ENCODE assay signal across 8 cellular contexts in genomic region chr14:72925171-72925759, GRCh38. TPM values are rescaled to one million over a fixed set of nuclear protein-coding genes. Genes with fewer than 3 reads are reported as not detected.
A peak's percentile ranks its signal among the peaks of the same experiment; 100 is the strongest.
DNase-seq lines count a peak whose midpoint lies in the region; ATAC-seq lines count a peak whose summit lies in the region.

No MANE protein-coding gene starts in this region.

- H3K9ac ChIP-seq in stomach smooth muscle (ENCODE audit: low read length in 2 of 2): peak overlapping the region; percentile 54 to 71

- peak overlapping the region; percentile 87 for H3K4me3 Mint-ChIP-seq in activated CD4-positive, alpha-beta T cell treated with anti-CD3 and anti-CD28 coated beads, Interleukin-2, amount 10 ng/mL, durations not matched to agents 24 days and 14 days
- H3K4me3 Mint-ChIP-seq in activated T-helper 1 cell treated with anti-CD3 and anti-CD28 coated beads, Interleukin-12 subunit alpha, Interleukin-12 subunit beta, Interleukin-2, Interleukin-4 antibody, amounts not matched to agents 30 ng/mL and 10 ng/mL and 1 ng/mL, durations not matched to agents 14 hours and 24 hours and 36 hours: peak overlapping the region; percentile 90
- H3K4me3 Mint-ChIP-seq in immature natural killer cell: peak overlapping the region; percentile 90 to 97 (median 95)

- peaks cover 2% of the 10 kb centered on the region for H3K36me3 Mint-ChIP-seq in activated CD4-positive, alpha-beta T cell treated with anti-CD3 and anti-CD28 coated beads, Interleukin-2, amount 10 ng/mL, durations not matched to agents 24 days and 14 days (ENCODE audit: low read depth)
- H3K36me3 Mint-ChIP-seq in activated T-helper 1 cell treated with anti-CD3 and anti-CD28 coated beads, Interleukin-12 subunit alpha, Interleukin-12 subunit beta, Interleukin-2, Interleukin-4 antibody, amounts not matched to agents 30 ng/mL and 10 ng/mL and 1 ng/mL, durations not matched to agents 14 hours and 24 hours and 36 hours (ENCODE audit: low read depth): no peaks in the 10 kb centered on the region
- H3K36me3 Mint-ChIP-seq in immature natural killer cell: no peaks in the 10 kb centered on the region

- H3K27ac Mint-ChIP-seq in activated CD4-positive, alpha-beta T cell treated with anti-CD3 and anti-CD28 coated beads, Interleukin-2, amount 10 ng/mL, durations not matched to agents 24 days and 14 days: peak overlapping the region; percentile 39
- H3K27ac Mint-ChIP-seq in activated T-helper 1 cell treated with anti-CD3 and anti-CD28 coated beads, Interleukin-12 subunit alpha, Interleukin-12 subunit beta, Interleukin-2, Interleukin-4 antibody, amounts not matched to agents 30 ng/mL and 10 ng/mL and 1 ng/mL, durations not matched to agents 14 hours and 24 hours and 36 hours: no peak overlapping the region
- H3K27ac Mint-ChIP-seq in immature natural killer cell: peak overlapping the region; percentile 3 to 96 (median 66)

- ATAC-seq in HG02973 (IDR thresholded peaks at IDR 0.05; ENCODE audit: unreplicated experiment): no peak

- H3K4me1 Mint-ChIP-seq in activated CD4-positive, alpha-beta T cell treated with anti-CD3 and anti-CD28 coated beads, Interleukin-2, amount 10 ng/mL, durations not matched to agents 24 days and 14 days: peaks cover 11% of the 10 kb centered on the region
- H3K4me1 Mint-ChIP-seq in activated T-helper 1 cell treated with anti-CD3 and anti-CD28 coated beads, Interleukin-12 subunit alpha, Interleukin-12 subunit beta, Interleukin-2, Interleukin-4 antibody, amounts not matched to agents 30 ng/mL and 10 ng/mL and 1 ng/mL, durations not matched to agents 14 hours and 24 hours and 36 hours (ENCODE audit: low read depth): peaks cover 8% of the 10 kb centered on the region
- peaks cover 12 to 14% of the 10 kb centered on the region in 2 donors for H3K4me1 Mint-ChIP-seq in immature natural killer cell

- H3K36me3 ChIP-seq in stomach smooth muscle (ENCODE audit: control insufficient read depth in 2 of 2, insufficient read depth in 2 of 2, low read length in 2 of 2) (no peaks in the 10 kb centered on the region), H7 (replicated peaks; ENCODE audit: control insufficient read depth, insufficient read depth, low read length) (no peaks in the 10 kb centered on the region)

- no peak overlapping the region for H3K27ac ChIP-seq in stomach smooth muscle (ENCODE audit: low read length)

- H3K27me3 ChIP-seq in stomach smooth muscle (ENCODE audit: control insufficient read depth in 1 of 2, insufficient read depth in 2 of 2, low read length in 2 of 2) (no peaks in the 10 kb centered on the region), H7 (ENCODE audit: control insufficient read depth, insufficient read depth, low read length) (peaks cover 4% of the 10 kb centered on the region)

- H3K9me3 Mint-ChIP-seq in activated CD4-positive, alpha-beta T cell treated with anti-CD3 and anti-CD28 coated beads, Interleukin-2, amount 10 ng/mL, durations not matched to agents 24 days and 14 days: no peaks in the 10 kb centered on the region
- H3K9me3 Mint-ChIP-seq in activated T-helper 1 cell treated with anti-CD3 and anti-CD28 coated beads, Interleukin-12 subunit alpha, Interleukin-12 subunit beta, Interleukin-2, Interleukin-4 antibody, amounts not matched to agents 30 ng/mL and 10 ng/mL and 1 ng/mL, durations not matched to agents 14 hours and 24 hours and 36 hours: no peaks in the 10 kb centered on the region
- no peaks in the 10 kb centered on the region for H3K9me3 Mint-ChIP-seq in immature natural killer cell

- peaks cover 22% of the 10 kb centered on the region for H3K27me3 Mint-ChIP-seq in activated CD4-positive, alpha-beta T cell treated with anti-CD3 and anti-CD28 coated beads, Interleukin-2, amount 10 ng/mL, durations not matched to agents 24 days and 14 days
- peaks cover 21% of the 10 kb centered on the region for H3K27me3 Mint-ChIP-seq in activated T-helper 1 cell treated with anti-CD3 and anti-CD28 coated beads, Interleukin-12 subunit alpha, Interleukin-12 subunit beta, Interleukin-2, Interleukin-4 antibody, amounts not matched to agents 30 ng/mL and 10 ng/mL and 1 ng/mL, durations not matched to agents 14 hours and 24 hours and 36 hours (ENCODE audit: insufficient read depth)
- H3K27me3 Mint-ChIP-seq in immature natural killer cell (ENCODE audit: low read depth in 3 of 3): peaks cover 5 to 18% (median 6%) of the 10 kb centered on the region in 3 donors

- no peaks in the 10 kb centered on the region for H3K9me3 ChIP-seq in stomach smooth muscle (ENCODE audit: control insufficient read depth in 2 of 2, low read length in 2 of 2)

- H3K4me3 ChIP-seq in stomach smooth muscle (ENCODE audit: low read length in 2 of 2) (peak overlapping the region; percentile 90 to 93), H7 (ENCODE audit: insufficient read depth, low read depth, low read length) (no peak overlapping the region)

- no peak for DNase-seq in activated CD4-positive, alpha-beta T cell treated with anti-CD3 and anti-CD28 coated beads, Interleukin-2, amount 10 ng/mL, durations not matched to agents 24 days and 14 days
- no peak for DNase-seq in activated CD4-positive, alpha-beta T cell treated with anti-CD3 and anti-CD28 coated beads, Interleukin-2, amount 50 U/mL, for 4 hours
- no peak for DNase-seq in activated T-helper 1 cell treated with anti-CD3 and anti-CD28 coated beads, Interleukin-12 subunit alpha, Interleukin-12 subunit beta, Interleukin-2, Interleukin-4 antibody, amounts not matched to agents 30 ng/mL and 10 ng/mL and 1 ng/mL, durations not matched to agents 14 hours and 24 hours and 36 hours (ENCODE audit: low spot score)
- DNase-seq in immature natural killer cell (no peak), midbrain (lab: John Stamatoyannopoulos, UW) (no peak), H7 (no peak)

- peaks cover 13% of the 10 kb centered on the region for H3K4me1 ChIP-seq in stomach smooth muscle (ENCODE audit: control insufficient read depth, insufficient read depth, low read length)

- intact Hi-C loops in activated CD4-positive, alpha-beta T cell treated with anti-CD3 and anti-CD28 coated beads, Interleukin-2, amount 10 ng/mL, durations not matched to agents 24 days and 14 days (cut with micrococcal nuclease): no loop called here
- intact Hi-C loops in activated T-helper 1 cell treated with anti-CD3 and anti-CD28 coated beads, Interleukin-12 subunit alpha, Interleukin-12 subunit beta, Interleukin-2, Interleukin-4 antibody, amounts not matched to agents 30 ng/mL and 10 ng/mL and 1 ng/mL, durations not matched to agents 14 hours and 24 hours and 36 hours (cut with micrococcal nuclease): loop anchor here (5.0 kb wide), 1 partner anchor 212 kb away; the partner anchor contains the start of gene PSEN1

RNA-seq across cellular contexts. Expression of gene DCAF4, which starts 1.0 kb away (rescaled TPM):
- 20.2 and 21.6 TPM in 2 replicates for total RNA-seq in activated CD4-positive, alpha-beta T cell treated with anti-CD3 and anti-CD28 coated beads, Interleukin-2, amount 10 ng/mL, durations not matched to agents 24 days and 14 days
- 17.1 and 20.4 TPM in 2 replicates for total RNA-seq in activated T-helper 1 cell treated with anti-CD3 and anti-CD28 coated beads, Interleukin-12 subunit alpha, Interleukin-12 subunit beta, Interleukin-2, Interleukin-4 antibody, amounts not matched to agents 30 ng/mL and 10 ng/mL and 1 ng/mL, durations not matched to agents 14 hours and 24 hours and 36 hours
- polyA plus RNA-seq in immature natural killer cell: 1 to 10 TPM in 2 of 3 donors, under 1 TPM in 1; 0.44 to 8.7 (median 4.5) TPM
- 13.2 and 14.0 TPM in 2 replicates for total RNA-seq in H7 (2014; rRNA removed; shearing (Covaris generic))

RNA-seq across cellular contexts. Expression of gene DPF3, which starts 31.4 kb away (rescaled TPM):
- 1.5 and 2.8 TPM in 2 replicates for total RNA-seq in activated CD4-positive, alpha-beta T cell treated with anti-CD3 and anti-CD28 coated beads, Interleukin-2, amount 10 ng/mL, durations not matched to agents 24 days and 14 days
- total RNA-seq in activated T-helper 1 cell treated with anti-CD3 and anti-CD28 coated beads, Interleukin-12 subunit alpha, Interleukin-12 subunit beta, Interleukin-2, Interleukin-4 antibody, amounts not matched to agents 30 ng/mL and 10 ng/mL and 1 ng/mL, durations not matched to agents 14 hours and 24 hours and 36 hours: 2.8 and 4.3 TPM in 2 replicates
- 1 to 10 TPM in 2 of 3 donors, not detected in 1; 1.5 to 1.8 TPM for polyA plus RNA-seq in immature natural killer cell
- total RNA-seq in H7 (2014; rRNA removed; shearing (Covaris generic)): 0.55 and 0.59 TPM in 2 replicates
